10 cellular contexts compared by ENCODE assay signal in the genomic region with DNA sequence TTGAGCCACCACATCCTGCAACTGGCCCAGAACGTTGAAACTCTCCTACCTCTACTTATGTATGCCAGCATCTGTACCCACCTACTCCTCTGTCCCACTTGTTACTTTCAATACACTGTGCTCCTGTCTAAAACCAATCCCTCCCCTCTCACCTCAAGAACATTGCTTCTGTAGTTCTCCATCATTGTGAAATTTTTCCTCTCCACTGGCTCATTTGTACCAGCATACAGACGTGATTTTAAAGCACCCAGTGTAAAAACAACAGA. TPM values are rescaled to one million over a fixed set of nuclear protein-coding genes. Genes with fewer than 3 reads are reported as not detected.
DNase-seq lines count a peak whose midpoint lies in the region; ATAC-seq lines count a peak whose summit lies in the region.
"Had no signal": no experiment of that assay in that cellular context is flagged by ENCODE, and none has a peak within 500 bp of the region (broad histone marks: within the 10 kb centered on the region; RNA-seq: fewer than 3 reads in every experiment).

No MANE protein-coding gene starts in this region.

- ATAC-seq in GM18498 (IDR thresholded peaks at IDR 0.05; ENCODE audit: unreplicated experiment): peak; percentile 55
- ATAC-seq in GM21367 (IDR thresholded peaks at IDR 0.05; ENCODE audit: unreplicated experiment): peak; percentile 38
- ATAC-seq in HG03135 (IDR thresholded peaks at IDR 0.05; ENCODE audit: unreplicated experiment): peak; percentile 23
- peak; percentile 53 for ATAC-seq in effector memory CD8-positive, alpha-beta T cell (replicated peaks)
- ATAC-seq in left cardiac atrium: no peak

- intact Hi-C loops in left cardiac atrium (cut with DNase I): no loop called here

- H3K27me3 Mint-ChIP-seq in effector memory CD8-positive, alpha-beta T cell: no peaks in the 10 kb centered on the region

- no peaks in the 10 kb centered on the region for H3K9me3 Mint-ChIP-seq in effector memory CD8-positive, alpha-beta T cell
- H3K9me3 Mint-ChIP-seq: nephron progenitor cell had no signal

- H3K27ac Mint-ChIP-seq in effector memory CD8-positive, alpha-beta T cell: peak overlapping the region; percentile 87 to 92

- H3K36me3 Mint-ChIP-seq in effector memory CD8-positive, alpha-beta T cell (ENCODE audit: insufficient read depth): peaks cover 3% of the 10 kb centered on the region

- no peak for DNase-seq in effector memory CD8-positive, alpha-beta T cell
- DNase-seq in iPS-NIHi7 (ENCODE audit: extremely low spot score): no peak
- DNase-seq in left cardiac atrium: no peak
- no peak for DNase-seq in NCI-H2029 treated with DMSO at 0.1 percent for 48 hours (lab: John Stamatoyannopoulos, UW)
- no peak for DNase-seq in stimulated activated CD4-positive, alpha-beta T cell treated with anti-CD3 and anti-CD28 coated beads, Interleukin-2, amount 100 ng/mL, for 24 hours
- DNase-seq: nephron progenitor cell, RPMI8226 had no signal

- peak overlapping the region; percentile 44 to 58 for H3K4me3 Mint-ChIP-seq in effector memory CD8-positive, alpha-beta T cell
- H3K4me3 Mint-ChIP-seq: nephron progenitor cell had no signal

- H3K4me1 Mint-ChIP-seq in effector memory CD8-positive, alpha-beta T cell (ENCODE audit: low read depth in 2 of 2): peaks cover 17 to 21% of the 10 kb centered on the region in 2 donors

RNA-seq across cellular contexts. Expression of gene USO1, which starts 25.5 kb away (rescaled TPM):
- 10 to 100 TPM; 77.9 to 84.5 TPM for total RNA-seq in left cardiac atrium

RNA-seq across cellular contexts. Expression of gene G3BP2, which starts 25.7 kb away (rescaled TPM):
- 100 to 1,000 TPM in 1 of 2 donors, 10 to 100 TPM in 1; 68.5 to 110 TPM for total RNA-seq in left cardiac atrium

Comparison
In these comparisons a context has a peak if more than half of its experiments do, and no peak if none do; other contexts are left out.
1. ATAC-seq: peak in GM18498 (single experiment), GM21367 (single experiment), HG03135 (single experiment) and effector memory CD8-positive, alpha-beta T cell (single experiment); none in left cardiac atrium (0 of 2).